ENCODE assay signal across 10 cellular contexts in the genomic region with DNA sequence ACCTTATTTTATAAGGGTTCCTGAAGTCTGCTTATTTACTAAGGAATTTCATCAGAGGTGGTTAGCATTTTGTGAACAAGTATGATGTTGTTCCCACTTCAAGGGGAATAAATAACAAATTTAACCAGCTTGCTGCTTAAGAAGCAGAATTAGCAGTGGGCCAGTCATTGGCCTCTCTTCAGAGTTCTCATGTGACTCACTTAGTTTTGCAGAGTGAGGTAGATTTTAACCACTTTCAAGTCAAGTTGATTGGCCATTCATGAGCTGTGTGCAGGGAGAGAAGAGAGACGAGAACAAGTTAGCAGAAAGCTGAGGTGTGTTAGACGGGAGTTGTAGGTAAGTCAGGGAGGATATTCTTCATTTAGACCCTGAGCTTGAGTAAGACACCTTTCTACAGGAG. TPM values are rescaled to one million over a fixed set of nuclear protein-coding genes. Genes with fewer than 3 reads are reported as not detected.
DNase-seq lines count a peak whose midpoint lies in the region; ATAC-seq, FAIRE-seq and TF ChIP-seq lines count a peak whose summit lies in the region.
"Had no signal": no experiment of that assay in that cellular context is flagged by ENCODE, and none has a peak within 500 bp of the region (broad histone marks: within the 10 kb centered on the region; RNA-seq: fewer than 3 reads in every experiment).

No MANE protein-coding gene starts in this region.

- H3K9me3 Mint-ChIP-seq in activated naive CD4-positive, alpha-beta T cell treated with anti-CD3 and anti-CD28 coated beads, Interleukin-2, amount 10 ng/mL, durations not matched to agents 7 days and 5 days: no peaks in the 10 kb centered on the region
- H3K9me3 Mint-ChIP-seq in T-helper 1 cell treated with Interleukin-12 subunit alpha and Interleukin-12 subunit beta and Interleukin-4 antibody, amounts not matched to agents 30 μg/mL and 1 μg/mL, for 36 hours: no peaks in the 10 kb centered on the region

- intact Hi-C loops in thyroid gland (cut with DNase I): no loop called here

- peaks cover 21% of the 10 kb centered on the region for H3K36me3 Mint-ChIP-seq in activated naive CD4-positive, alpha-beta T cell treated with anti-CD3 and anti-CD28 coated beads, Interleukin-2, amount 10 ng/mL, durations not matched to agents 7 days and 5 days
- peaks cover 9% of the 10 kb centered on the region for H3K36me3 Mint-ChIP-seq in T-helper 1 cell treated with Interleukin-12 subunit alpha and Interleukin-12 subunit beta and Interleukin-4 antibody, amounts not matched to agents 30 μg/mL and 1 μg/mL, for 36 hours (ENCODE audit: low read depth)

- H3K4me3 Mint-ChIP-seq in activated naive CD4-positive, alpha-beta T cell treated with anti-CD3 and anti-CD28 coated beads, Interleukin-2, amount 10 ng/mL, durations not matched to agents 7 days and 5 days: no peak overlapping the region
- H3K4me3 Mint-ChIP-seq in T-helper 1 cell treated with Interleukin-12 subunit alpha and Interleukin-12 subunit beta and Interleukin-4 antibody, amounts not matched to agents 30 μg/mL and 1 μg/mL, for 36 hours: peak overlapping the region; percentile 42

- H3K9me3 ChIP-seq in thyroid gland: no peaks in the 10 kb centered on the region

- CTCF ChIA-PET in activated naive CD4-positive, alpha-beta T cell treated with anti-CD3 and anti-CD28 coated beads, Interleukin-2, amount 10 ng/mL, durations not matched to agents 7 days and 5 days (lab: Charles Lee): interaction anchor here (1.3 to 5.4 kb wide), 4 partner anchors 15 to 78 kb away, joined by 3 to 36 read pairs (median 8); no protein-coding TSS in a partner anchor

- FAIRE-seq in urothelium cell line (lab: Jason Lieb, UNC): no peak

- no peak for DNase-seq in activated naive CD4-positive, alpha-beta T cell treated with anti-CD3 and anti-CD28 coated beads, Interleukin-2, amount 10 ng/mL, durations not matched to agents 7 days and 5 days
- DNase-seq in activated naive CD4-positive, alpha-beta T cell treated with Interleukin-2 at 50 U/mL for 16 hours: no peak
- peak; percentile 49 for DNase-seq in fibroblast of peridontal ligament (ENCODE audit: extremely low read depth)
- DNase-seq in thyroid gland: peak; percentile 26 to 35
- no peak for DNase-seq in urothelium cell line (ENCODE audit: low spot score)
- DNase-seq in NCI-H2227 (lab: John Stamatoyannopoulos, UW; ENCODE audit: unreplicated experiment): no peak
- DNase-seq: activated CD4-positive, alpha-beta T cell treated with anti-CD3 and anti-CD28 coated beads, Interleukin-2, amount 50 U/mL, for 48 hours; effector CD4-positive, alpha-beta T cell had no signal

- peaks cover 88% of the 10 kb centered on the region for H3K4me1 Mint-ChIP-seq in activated naive CD4-positive, alpha-beta T cell treated with anti-CD3 and anti-CD28 coated beads, Interleukin-2, amount 10 ng/mL, durations not matched to agents 7 days and 5 days
- H3K4me1 Mint-ChIP-seq in T-helper 1 cell treated with Interleukin-12 subunit alpha and Interleukin-12 subunit beta and Interleukin-4 antibody, amounts not matched to agents 30 μg/mL and 1 μg/mL, for 36 hours (ENCODE audit: low read depth): peaks cover 78% of the 10 kb centered on the region

- 34 to 48% methylated on average over 2 of the region's 2 CpGs for WGBS in thyroid gland, 2 donors

- H3K4me3 ChIP-seq in thyroid gland (replicated peaks in 1 of 3): no peak overlapping the region

- no peaks in the 10 kb centered on the region for H3K36me3 ChIP-seq in thyroid gland

- H3K27me3 Mint-ChIP-seq in activated naive CD4-positive, alpha-beta T cell treated with anti-CD3 and anti-CD28 coated beads, Interleukin-2, amount 10 ng/mL, durations not matched to agents 7 days and 5 days: no peaks in the 10 kb centered on the region
- no peaks in the 10 kb centered on the region for H3K27me3 Mint-ChIP-seq in T-helper 1 cell treated with Interleukin-12 subunit alpha and Interleukin-12 subunit beta and Interleukin-4 antibody, amounts not matched to agents 30 μg/mL and 1 μg/mL, for 36 hours (ENCODE audit: low read depth)

- H3K27ac Mint-ChIP-seq in activated naive CD4-positive, alpha-beta T cell treated with anti-CD3 and anti-CD28 coated beads, Interleukin-2, amount 10 ng/mL, durations not matched to agents 7 days and 5 days: peak overlapping the region; percentile 69
- peak overlapping the region; percentile 52 for H3K27ac Mint-ChIP-seq in T-helper 1 cell treated with Interleukin-12 subunit alpha and Interleukin-12 subunit beta and Interleukin-4 antibody, amounts not matched to agents 30 μg/mL and 1 μg/mL, for 36 hours

- TF ChIP-seq CTCF in thyroid gland (IDR thresholded peaks at IDR 0.05): no peak

- peaks cover 55 to 65% of the 10 kb centered on the region in 2 donors for H3K4me1 ChIP-seq in thyroid gland

- peak overlapping the region; percentile 51 to 80 (median 71) for H3K27ac ChIP-seq in thyroid gland

- no peaks in the 10 kb centered on the region for H3K27me3 ChIP-seq in thyroid gland

- no peak for TF ChIP-seq POLR2A in thyroid gland (IDR thresholded peaks at IDR 0.05)

- ATAC-seq in GM19397 (IDR thresholded peaks at IDR 0.05; ENCODE audit: unreplicated experiment): no peak

RNA-seq across cellular contexts. Expression of gene TOP1, which starts 18.1 kb away (rescaled TPM):
- 10 to 100 TPM; 31.3 to 46.3 (median 41.4) TPM for total RNA-seq in thyroid gland

Comparison
In these comparisons a context has a peak if more than half of its experiments do, and no peak if none do; other contexts are left out.
1. DNase-seq: peak in fibroblast of peridontal ligament (single experiment) and thyroid gland (2 of 2); none in activated naive CD4-positive, alpha-beta T cell treated with anti-CD3 and anti-CD28 coated beads, Interleukin-2, amount 10 ng/mL, durations not matched to agents 7 days and 5 days (single experiment), activated naive CD4-positive, alpha-beta T cell treated with Interleukin-2 at 50 U/mL for 16 hours (single experiment), urothelium cell line (single experiment) and NCI-H2227 (single experiment).